ENCODE assay signal across 10 cellular contexts in the genomic region with DNA sequence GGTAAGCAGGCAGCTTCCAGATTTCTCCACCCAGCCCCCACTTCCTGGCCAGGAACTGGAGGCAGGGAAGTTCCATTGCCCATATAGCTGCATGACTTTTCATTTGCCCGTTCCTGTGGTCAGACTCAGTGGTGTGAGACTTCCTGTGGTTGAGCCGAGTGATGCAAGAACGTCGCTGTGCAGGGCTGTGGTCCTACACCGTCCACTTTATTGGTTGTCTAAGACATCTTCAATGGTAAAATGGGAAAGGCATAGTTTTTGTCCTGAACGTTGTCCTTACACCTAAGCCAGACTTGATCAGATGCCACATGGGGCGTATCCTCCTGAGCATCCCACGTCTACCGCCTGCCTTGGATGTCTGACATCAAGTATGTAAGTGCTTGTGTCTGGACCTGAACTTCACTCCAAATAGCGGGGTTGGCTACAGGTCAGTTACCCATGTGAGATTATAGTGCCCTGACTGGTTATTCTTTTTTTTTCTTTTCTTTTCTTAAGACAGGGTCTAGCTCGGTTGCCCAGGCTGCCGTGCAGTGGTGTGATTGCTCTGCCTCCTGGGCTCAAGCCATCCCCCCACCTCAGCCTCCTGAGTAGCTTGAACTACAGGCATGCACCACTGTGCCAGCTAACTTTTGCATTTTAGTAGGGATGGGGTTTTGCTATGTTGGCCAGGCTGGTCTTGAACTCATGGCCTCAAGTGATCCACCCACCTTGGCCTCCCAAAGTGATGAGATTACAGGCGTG. TPM values are rescaled to one million over a fixed set of nuclear protein-coding genes. Genes with fewer than 3 reads are reported as not detected.
DNase-seq lines count a peak whose midpoint lies in the region; ATAC-seq and TF ChIP-seq lines count a peak whose summit lies in the region.
"Had no signal": no experiment of that assay in that cellular context is flagged by ENCODE, and none has a peak within 500 bp of the region (broad histone marks: within the 10 kb centered on the region; RNA-seq: fewer than 3 reads in every experiment).

No MANE protein-coding gene starts in this region.

- peak overlapping the region; percentile 75 for H3K4me2 ChIP-seq in KMS-11

- intact Hi-C loops in natural killer cell (cut with micrococcal nuclease), result no loop called here
- intact Hi-C loops in ovary (cut with DNase I), result loop anchor here in 2 of 4 donors (5.0 kb wide), 1 partner anchor 330 kb away; no protein-coding TSS in a partner anchor

- no peaks in the 10 kb centered on the region for H3K9me3 Mint-ChIP-seq in activated naive CD8-positive, alpha-beta T cell (ENCODE audit: low read depth)
- H3K9me3 Mint-ChIP-seq in natural killer cell, result no peaks in the 10 kb centered on the region

- H3K27me3 ChIP-seq in KMS-11 (ENCODE audit: insufficient read depth, low read depth), result no peaks in the 10 kb centered on the region
- H3K27me3 ChIP-seq in ovary, result no peaks in the 10 kb centered on the region

- TF ChIP-seq CTCF in GM12865 (IDR thresholded peaks at IDR 0.05; ENCODE audit: insufficient read depth, low read depth, low read length, missing control alignments), result no peak
- TF ChIP-seq CTCF in KMS-11 (conservative IDR thresholded peaks at IDR 0.05; ENCODE audit: low read depth, low read length), result no peak; the same call in 1 of the 2 replicates
- no peak for TF ChIP-seq CTCF in natural killer cell (IDR thresholded peaks at IDR 0.05)
- TF ChIP-seq CTCF in ovary (IDR thresholded peaks at IDR 0.05), result no peak

- H3K36me3 ChIP-seq in KMS-11 (ENCODE audit: insufficient read depth), result no peaks in the 10 kb centered on the region
- no peaks in the 10 kb centered on the region for H3K36me3 ChIP-seq in ovary

- TF ChIP-seq EP300 in ovary (IDR thresholded peaks at IDR 0.05), result no peak

- H3K27me3 Mint-ChIP-seq in activated naive CD8-positive, alpha-beta T cell, result no peaks in the 10 kb centered on the region
- H3K27me3 Mint-ChIP-seq in natural killer cell (ENCODE audit: low read depth in 2 of 2), result peaks cover 49 to 50% of the 10 kb centered on the region in 2 donors

- peak overlapping the region; percentile 32 for H3K4me3 Mint-ChIP-seq in activated naive CD8-positive, alpha-beta T cell
- peak overlapping the region; percentile 66 for H3K4me3 Mint-ChIP-seq in natural killer cell

- H3K9me3 ChIP-seq in ovary, result no peaks in the 10 kb centered on the region

- H3K4me1 ChIP-seq in KMS-11 (ENCODE audit: low read depth, poor library complexity, severe bottlenecking) (peaks cover 76% of the 10 kb centered on the region), ovary (ENCODE audit: insufficient read depth) (no peaks in the 10 kb centered on the region)

- TF ChIP-seq POLR2A in ovary (IDR thresholded peaks at IDR 0.05), result no peak

- peaks cover 29% of the 10 kb centered on the region for H3K4me1 Mint-ChIP-seq in activated naive CD8-positive, alpha-beta T cell (ENCODE audit: low read depth)
- H3K4me1 Mint-ChIP-seq in natural killer cell, result peaks cover 30 to 38% of the 10 kb centered on the region in 2 donors

- WGBS in ovary, 3 donors, result 74 to 82% (median 80%) methylated on average over 13 of the region's 13 CpGs

- no peaks in the 10 kb centered on the region for H4K20me1 ChIP-seq in KMS-11 (ENCODE audit: insufficient read depth)

- H3K27ac Mint-ChIP-seq in activated naive CD8-positive, alpha-beta T cell, result peak overlapping the region; percentile 96
- peak overlapping the region in 1 of 2 donors; percentile 74 for H3K27ac Mint-ChIP-seq in natural killer cell

- H3K36me3 Mint-ChIP-seq in activated naive CD8-positive, alpha-beta T cell, result no peaks in the 10 kb centered on the region
- no peaks in the 10 kb centered on the region for H3K36me3 Mint-ChIP-seq in natural killer cell

- peak overlapping the region; percentile 73 for H3K9ac ChIP-seq in KMS-11

- H3K27ac ChIP-seq in KMS-11 (peak overlapping the region; percentile 97), ovary (no peak overlapping the region)

- no peak overlapping the region for H3K4me3 ChIP-seq in GM12865 (ENCODE audit: low read depth, low read length)
- no peak overlapping the region for H3K4me3 ChIP-seq in KMS-11 (IDR thresholded peaks at IDR 0.05; ENCODE audit: insufficient read depth, low read depth, low read length)
- H3K4me3 ChIP-seq in ovary, result no peak overlapping the region

- H2AFZ ChIP-seq in KMS-11 (ENCODE audit: low read depth), result no peak overlapping the region; the same call in 1 of the 2 replicates

- no peaks in the 10 kb centered on the region for H3K79me2 ChIP-seq in KMS-11 (ENCODE audit: insufficient read depth, low read depth)

- DNase-seq in GM12865 (ENCODE audit: low read depth) (peak; percentile 96), natural killer cell (peak; percentile 20), ovary (no peak), cerebellum (ENCODE audit: low spot score) (no peak)

- ATAC-seq in GM21515 (IDR thresholded peaks at IDR 0.05; ENCODE audit: unreplicated experiment), result peak; percentile 56
- ATAC-seq in natural killer cell, result peak; percentile 32 to 81 (median 79)
- ATAC-seq in esophagus mucosa, result no peak

RNA-seq across cellular contexts. Expression of a gene that starts 25.9 kb away (rescaled TPM):
- total RNA-seq in natural killer cell, result not detected
- total RNA-seq in ovary, result not detected
- polyA plus RNA-seq in ovary, result not detected
- not detected for total RNA-seq in esophagus mucosa
- not detected for total RNA-seq in cerebellum
- total RNA-seq: liver; T-helper 2 cell treated with Interferon-gamma antibody and Interleukin-4, amounts not matched to agents 100 ng/mL and 5 ng/mL, for 36 hours had no signal
- polyA plus RNA-seq: liver had no signal

Comparison
In these comparisons a context has a peak if more than half of its experiments do, and no peak if none do; other contexts are left out.
1. DNase-seq: peak in GM12865 (single experiment) and natural killer cell (single experiment); none in ovary (0 of 5) and cerebellum (single experiment).